10 cellular contexts compared by ENCODE assay signal in genomic region chr17:82531431-82531881, GRCh38. TPM values are rescaled to one million over a fixed set of nuclear protein-coding genes. Genes with fewer than 3 reads are reported as not detected.
DNase-seq lines count a peak whose midpoint lies in the region; ATAC-seq and TF ChIP-seq lines count a peak whose summit lies in the region.
"Had no signal": no experiment of that assay in that cellular context is flagged by ENCODE, and none has a peak within 500 bp of the region (broad histone marks: within the 10 kb centered on the region; RNA-seq: fewer than 3 reads in every experiment).

No MANE protein-coding gene starts in this region.

- intact Hi-C loops in activated CD8-positive, alpha-beta T cell treated with anti-CD3 and anti-CD28 coated beads for 36 hours (cut with micrococcal nuclease): no loop called here
- intact Hi-C loops in tibial artery (cut with DNase I; ENCODE audit: low total_unique reads): no loop called here

- H3K4me1 ChIP-seq in cardiac muscle cell (ENCODE audit: low read depth) (peaks cover 48% of the 10 kb centered on the region), right atrium auricular region (peaks cover 0 to 75% of the 10 kb centered on the region in 2 donors), gastroesophageal sphincter (peaks cover 15 to 97% (median 45%) of the 10 kb centered on the region in 3 donors), tibial artery (peaks cover 0 to 84% (median 60%) of the 10 kb centered on the region in 4 donors)

- H3K27ac ChIP-seq in cardiac muscle cell (peak overlapping the region; percentile 44), right atrium auricular region (peak overlapping the region in 1 of 2 donors; percentile 5), gastroesophageal sphincter (peak overlapping the region in 3 of 4 donors; percentile 11 to 47 (median 21)), tibial artery (peak overlapping the region; percentile 16 to 60)

- H3K36me3 Mint-ChIP-seq in activated CD8-positive, alpha-beta T cell treated with anti-CD3 and anti-CD28 coated beads for 36 hours (ENCODE audit: low read depth): peaks cover 7% of the 10 kb centered on the region

- TF ChIP-seq CTCF in cardiac muscle cell (IDR thresholded peaks at IDR 0.05; ENCODE audit: low read depth, low read length) (no peak), right atrium auricular region (IDR thresholded peaks at IDR 0.05) (no peak), gastroesophageal sphincter (IDR thresholded peaks at IDR 0.05) (no peak), tibial artery (IDR thresholded peaks at IDR 0.05) (no peak)
- no peak for TF ChIP-seq CTCF in activated CD8-positive, alpha-beta T cell treated with anti-CD3 and anti-CD28 coated beads for 36 hours (IDR thresholded peaks at IDR 0.05)

- H3K27me3 ChIP-seq in cardiac muscle cell (no peaks in the 10 kb centered on the region), right atrium auricular region (no peaks in the 10 kb centered on the region), gastroesophageal sphincter (no peaks in the 10 kb centered on the region), tibial artery (no peaks in the 10 kb centered on the region)

- TF ChIP-seq EP300 in gastroesophageal sphincter (IDR thresholded peaks at IDR 0.05): no peak

- H3K36me3 ChIP-seq in cardiac muscle cell (no peaks in the 10 kb centered on the region), right atrium auricular region (no peaks in the 10 kb centered on the region), gastroesophageal sphincter (no peaks in the 10 kb centered on the region), tibial artery (no peaks in the 10 kb centered on the region)

- 41 to 66% methylated on average over 6 to 7 of the region's 7 CpGs for WGBS in gastroesophageal sphincter (ENCODE audit: low coverage in 1 of 2), 2 donors

- H3K27ac Mint-ChIP-seq in activated CD8-positive, alpha-beta T cell treated with anti-CD3 and anti-CD28 coated beads for 36 hours: peak overlapping the region; percentile 73

- H3K27me3 Mint-ChIP-seq in activated CD8-positive, alpha-beta T cell treated with anti-CD3 and anti-CD28 coated beads for 36 hours: no peaks in the 10 kb centered on the region

- TF ChIP-seq POLR2A in gastroesophageal sphincter (IDR thresholded peaks at IDR 0.05): no peak

- no peaks in the 10 kb centered on the region for H3K9me3 Mint-ChIP-seq in activated CD8-positive, alpha-beta T cell treated with anti-CD3 and anti-CD28 coated beads for 36 hours

- peak; percentile 65 for ATAC-seq in activated CD8-positive, alpha-beta T cell treated with anti-CD3 and anti-CD28 coated beads for 36 hours
- ATAC-seq in gastroesophageal sphincter (no peak), HG03159 (IDR thresholded peaks at IDR 0.05; ENCODE audit: unreplicated experiment) (no peak), GM19463 (IDR thresholded peaks at IDR 0.05; ENCODE audit: unreplicated experiment) (no peak), GM21717 (IDR thresholded peaks at IDR 0.05; ENCODE audit: unreplicated experiment) (no peak)

- no peak overlapping the region for H3K4me3 Mint-ChIP-seq in activated CD8-positive, alpha-beta T cell treated with anti-CD3 and anti-CD28 coated beads for 36 hours

- POLR2A ChIA-PET in activated CD8-positive, alpha-beta T cell treated with anti-CD3 and anti-CD28 coated beads for 36 hours (lab: Charles Lee): interaction anchor here (1.3 kb wide), 1 partner anchor 19 kb away, joined by 3 read pairs; no protein-coding TSS in a partner anchor

- peaks cover 65% of the 10 kb centered on the region for H3K4me1 Mint-ChIP-seq in activated CD8-positive, alpha-beta T cell treated with anti-CD3 and anti-CD28 coated beads for 36 hours (ENCODE audit: low read depth)

- H3K4me3 ChIP-seq in cardiac muscle cell (no peak overlapping the region), right atrium auricular region (no peak overlapping the region), gastroesophageal sphincter (no peak overlapping the region), tibial artery (no peak overlapping the region)

- DNase-seq in cardiac muscle cell (ENCODE audit: low read depth in 1 of 2, low spot score in 1 of 2) (peak in 1 of 2 donors; percentile 35), right atrium auricular region (ENCODE audit: low spot score) (no peak), tibial artery (no peak)
- DNase-seq in activated CD8-positive, alpha-beta T cell treated with anti-CD3 and anti-CD28 coated beads for 36 hours: no peak
- DNase-seq: activated CD4-positive, alpha-beta T cell treated with anti-CD3 and anti-CD28 coated beads for 1 hour; NCI-H2107 had no signal

- CTCF ChIA-PET in activated CD8-positive, alpha-beta T cell treated with anti-CD3 and anti-CD28 coated beads for 36 hours (lab: Charles Lee): no interaction called here

- H3K9me3 ChIP-seq in cardiac muscle cell (ENCODE audit: low read depth) (no peaks in the 10 kb centered on the region), right atrium auricular region (no peaks in the 10 kb centered on the region), gastroesophageal sphincter (no peaks in the 10 kb centered on the region), tibial artery (no peaks in the 10 kb centered on the region)

RNA-seq across cellular contexts. Expression of gene FOXK2, which starts 11.9 kb away (rescaled TPM):
- total RNA-seq in cardiac muscle cell (44.5 and 63.0 TPM in 2 replicates), right atrium auricular region (10 to 100 TPM; 27.8 to 40.3 TPM), gastroesophageal sphincter (10 to 100 TPM; 35.1 to 63.4 (median 52.6) TPM)
- polyA plus RNA-seq in cardiac muscle cell: 22.0 and 26.7 TPM in 2 replicates
- 10 to 100 TPM; 55.6 to 59.5 TPM for total RNA-seq in activated CD8-positive, alpha-beta T cell treated with anti-CD3 and anti-CD28 coated beads for 36 hours
